ENCODE assay signal across 17 cellular contexts in genomic region chr10:109429956-109430760, GRCh38.
DNase-seq lines count a peak whose midpoint lies in the region; ATAC-seq and TF ChIP-seq lines count a peak whose summit lies in the region.
"Had no signal": no experiment of that assay in that cellular context is flagged by ENCODE, and none has a peak within 500 bp of the region (broad histone marks: within the 10 kb centered on the region; RNA-seq: fewer than 3 reads in every experiment).

No MANE protein-coding gene starts in this region.

- no peak overlapping the region for H2BK5ac ChIP-seq in mesenchymal stem cell (ENCODE audit: low read depth, low read length, poor library complexity, severe bottlenecking)

- no peak overlapping the region for H3K23ac ChIP-seq in mesenchymal stem cell (ENCODE audit: low read length in 2 of 2)

- peaks cover 0 to 4% (median 0%) of the 10 kb centered on the region in 11 donors for H3K9me3 Mint-ChIP-seq in naive thymus-derived CD4-positive, alpha-beta T cell
- H3K9me3 Mint-ChIP-seq: activated naive CD4-positive, alpha-beta T cell treated with anti-CD3 and anti-CD28 coated beads for 36 hours had no signal

- peak overlapping the region; percentile 48 to 62 for H3K18ac ChIP-seq in mesenchymal stem cell (ENCODE audit: low read depth in 1 of 2, low read length in 2 of 2)

- H3K79me1 ChIP-seq in mesenchymal stem cell (replicated peaks; ENCODE audit: low read length, poor library complexity, severe bottlenecking) = no peaks in the 10 kb centered on the region

- H3K27ac ChIP-seq in mesenchymal stem cell (ENCODE audit: low read length, poor library complexity, severe bottlenecking) = no peak overlapping the region
- no peak overlapping the region for H3K27ac ChIP-seq in naive thymus-derived CD4-positive, alpha-beta T cell (ENCODE audit: low read depth, low read length)
- H3K27ac ChIP-seq: A549, upper lobe of left lung had no signal

- no peak overlapping the region for H3K9ac ChIP-seq in mesenchymal stem cell (ENCODE audit: low read length)

- H3K4ac ChIP-seq in mesenchymal stem cell (ENCODE audit: low read depth in 1 of 2, low read length in 2 of 2) = no peak overlapping the region

- CTCF ChIA-PET in naive thymus-derived CD4-positive, alpha-beta T cell (lab: Charles Lee) = no interaction called here

- H3K14ac ChIP-seq in mesenchymal stem cell (ENCODE audit: low read length in 2 of 2) = no peak overlapping the region

- ATAC-seq in HG02884 (IDR thresholded peaks at IDR 0.05; ENCODE audit: unreplicated experiment) = peak; percentile 53
- ATAC-seq in HG02759 (IDR thresholded peaks at IDR 0.05; ENCODE audit: unreplicated experiment) = no peak
- ATAC-seq in naive thymus-derived CD4-positive, alpha-beta T cell = no peak
- ATAC-seq: A549 had no signal

- H2AK5ac ChIP-seq in mesenchymal stem cell (ENCODE audit: low read length, severe bottlenecking) = no peak overlapping the region

- POLR2A ChIA-PET in naive thymus-derived CD4-positive, alpha-beta T cell (lab: Charles Lee) = no interaction called here

- WGBS in mesenchymal stem cell = 76% methylated on average over 5 of the region's 6 CpGs

- in situ Hi-C loops in ACHN (cut with HindIII; ENCODE audit: low pct_ligation_motif_present, low pct_unique_long_range_greater_than_20kb, low sequenced_read_pairs) = no loop called here
- in situ Hi-C loops in astrocyte of the spinal cord (cut with HindIII; ENCODE audit: low sequenced_read_pairs) = no loop called here

- no peak overlapping the region for H4K91ac ChIP-seq in mesenchymal stem cell (ENCODE audit: low read length)

- H3K9me3 ChIP-seq in mesenchymal stem cell (ENCODE audit: control insufficient read depth, low read length) = no peaks in the 10 kb centered on the region
- H3K9me3 ChIP-seq in naive thymus-derived CD4-positive, alpha-beta T cell (ENCODE audit: control insufficient read depth in 2 of 3, low read length in 3 of 3) = no peaks in the 10 kb centered on the region
- H3K9me3 ChIP-seq: A549, HAP-1, upper lobe of left lung had no signal

- peak; percentile 2 for DNase-seq in ACHN
- DNase-seq in astrocyte of the spinal cord (ENCODE audit: low read depth, low spot score) = peak; percentile 89
- peak; percentile 62 for DNase-seq in mesenchymal stem cell
- no peak for DNase-seq in NCI-H446 (lab: John Stamatoyannopoulos, UW)
- DNase-seq in NCI-H1092 (lab: John Stamatoyannopoulos, UW) = no peak
- DNase-seq in naive thymus-derived CD4-positive, alpha-beta T cell = no peak
- DNase-seq: activated naive CD4-positive, alpha-beta T cell treated with anti-CD3 and anti-CD28 coated beads for 36 hours; head of caudate nucleus; NCI-H1092 treated with DMSO at 0.1 percent for 48 hours; NCI-H526; Right ventricle myocardium superior; stimulated activated CD4-positive, alpha-beta T cell treated with anti-CD3 and anti-CD28 coated beads, Interleukin-15, amount 100 ng/mL, for 24 hours; upper lobe of left lung had no signal

- H3K36me3 ChIP-seq in mesenchymal stem cell (ENCODE audit: control insufficient read depth in 1 of 2, insufficient read depth in 2 of 2, low read depth in 1 of 2, low read length in 2 of 2) = no peaks in the 10 kb centered on the region
- no peaks in the 10 kb centered on the region for H3K36me3 ChIP-seq in naive thymus-derived CD4-positive, alpha-beta T cell (ENCODE audit: control insufficient read depth in 2 of 3, insufficient read depth in 3 of 3, low read length in 3 of 3)
- H3K36me3 ChIP-seq: HAP-1, upper lobe of left lung had no signal

- no peak overlapping the region for H2BK120ac ChIP-seq in mesenchymal stem cell (ENCODE audit: low read depth, low read length)

- H3K36me3 Mint-ChIP-seq in naive thymus-derived CD4-positive, alpha-beta T cell = no peaks in the 10 kb centered on the region

- no peak overlapping the region for H3K4me3 Mint-ChIP-seq in naive thymus-derived CD4-positive, alpha-beta T cell
- H3K4me3 Mint-ChIP-seq: activated naive CD4-positive, alpha-beta T cell treated with anti-CD3 and anti-CD28 coated beads for 36 hours had no signal

- no peaks in the 10 kb centered on the region for H3K4me1 ChIP-seq in mesenchymal stem cell (ENCODE audit: control insufficient read depth, insufficient read depth, low read depth, low read length)
- H3K4me1 ChIP-seq in naive thymus-derived CD4-positive, alpha-beta T cell (ENCODE audit: control insufficient read depth in 2 of 2, insufficient read depth in 2 of 2, low read length in 2 of 2) = no peaks in the 10 kb centered on the region
- H3K4me1 ChIP-seq: A549, HAP-1, upper lobe of left lung had no signal

- H3K4me1 Mint-ChIP-seq in naive thymus-derived CD4-positive, alpha-beta T cell = no peaks in the 10 kb centered on the region

- no peak overlapping the region for H4K8ac ChIP-seq in mesenchymal stem cell (ENCODE audit: low read length)

- peaks cover 0 to 4% (median 0%) of the 10 kb centered on the region in 5 donors for H3K27me3 Mint-ChIP-seq in naive thymus-derived CD4-positive, alpha-beta T cell

- H3K4me3 ChIP-seq in astrocyte of the spinal cord (ENCODE audit: low read depth, low read length) (no peak overlapping the region), mesenchymal stem cell (ENCODE audit: insufficient read depth in 1 of 2, low read depth in 1 of 2, low read length in 2 of 2) (no peak overlapping the region)
- H3K4me3 ChIP-seq in naive thymus-derived CD4-positive, alpha-beta T cell (ENCODE audit: low read length) = no peak overlapping the region
- H3K4me3 ChIP-seq: A549, HAP-1, upper lobe of left lung had no signal

- no peak overlapping the region for H2BK12ac ChIP-seq in mesenchymal stem cell (ENCODE audit: low read length in 2 of 2)

- no peak overlapping the region for H2BK15ac ChIP-seq in mesenchymal stem cell (ENCODE audit: low read depth, poor library complexity, severe bottlenecking)

- no peaks in the 10 kb centered on the region for H3K27me3 ChIP-seq in mesenchymal stem cell (ENCODE audit: control insufficient read depth in 1 of 2, insufficient read depth in 1 of 2, low read length in 2 of 2)
- no peaks in the 10 kb centered on the region for H3K27me3 ChIP-seq in naive thymus-derived CD4-positive, alpha-beta T cell (ENCODE audit: control insufficient read depth in 2 of 2, insufficient read depth in 2 of 2, low read length in 2 of 2)
- H3K27me3 ChIP-seq: upper lobe of left lung had no signal

- intact Hi-C loops in naive thymus-derived CD4-positive, alpha-beta T cell (cut with micrococcal nuclease) = no loop called here

- no peak overlapping the region for H2AFZ ChIP-seq in mesenchymal stem cell (ENCODE audit: low read depth, low read length)

- no peak overlapping the region for H3K27ac Mint-ChIP-seq in naive thymus-derived CD4-positive, alpha-beta T cell
- H3K27ac Mint-ChIP-seq: activated naive CD4-positive, alpha-beta T cell treated with anti-CD3 and anti-CD28 coated beads for 36 hours had no signal

- no peak overlapping the region for H3K4me2 ChIP-seq in mesenchymal stem cell (ENCODE audit: low read length, poor library complexity, severe bottlenecking)
- H3K4me2 ChIP-seq: A549 had no signal

- TF ChIP-seq CTCF in astrocyte of the spinal cord (IDR thresholded peaks at IDR 0.05; ENCODE audit: low read depth, low read length) = no peak

Comparison
In these comparisons a context has a peak if more than half of its experiments do, and no peak if none do; other contexts are left out.
1. DNase-seq: peak in ACHN (single experiment), astrocyte of the spinal cord (single experiment) and mesenchymal stem cell (single experiment); none in NCI-H446 (0 of 2), NCI-H1092 (single experiment) and naive thymus-derived CD4-positive, alpha-beta T cell (0 of 9).